In the genomic region with DNA sequence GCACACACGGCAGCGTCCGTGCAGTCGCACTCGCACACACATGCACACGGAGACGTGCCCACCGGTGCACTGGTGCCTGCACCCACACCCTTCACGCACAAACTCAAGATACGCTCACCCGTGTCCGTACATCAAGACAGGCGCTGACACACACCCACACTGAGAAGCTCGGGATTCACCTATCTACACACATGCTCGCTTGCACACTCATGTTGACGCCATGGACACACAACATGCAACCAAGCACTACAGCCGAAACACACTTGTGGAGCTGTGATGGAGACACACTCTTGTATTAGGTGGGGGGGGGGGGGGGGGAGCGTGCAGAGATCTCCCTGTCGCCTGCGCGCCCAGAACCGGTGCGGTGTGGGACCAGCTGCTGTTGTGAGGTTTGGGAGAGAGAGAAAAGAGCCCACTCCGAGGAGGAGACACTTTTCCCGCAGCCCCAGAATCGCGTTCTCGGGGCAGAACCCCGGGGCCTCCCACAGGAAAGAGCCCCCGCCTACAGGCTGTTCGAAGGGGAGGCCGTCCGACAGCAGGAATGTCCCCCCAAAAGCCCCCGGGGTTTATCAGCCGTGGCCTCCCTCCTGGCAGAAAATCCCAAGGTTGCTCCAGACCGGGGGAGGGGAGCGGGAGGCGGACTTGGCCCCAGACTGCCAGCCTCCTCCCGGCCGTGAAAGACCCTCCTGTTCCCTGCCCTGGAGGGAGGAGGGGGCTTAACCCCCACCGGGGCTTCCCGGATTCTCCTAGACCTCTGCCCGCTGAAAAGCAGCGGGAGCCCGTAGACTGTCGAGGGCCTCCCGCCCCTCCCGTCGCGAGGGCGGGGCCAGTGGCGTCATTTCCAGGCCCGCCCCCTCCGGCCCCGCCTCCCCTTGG, we compare ENCODE assay signal across 8 cellular contexts. TPM values are rescaled to one million over a fixed set of nuclear protein-coding genes. Genes with fewer than 3 reads are reported as not detected.
DNase-seq lines count a peak whose midpoint lies in the region; ATAC-seq, FAIRE-seq and TF ChIP-seq lines count a peak whose summit lies in the region.

No MANE protein-coding gene starts in this region.

- peak overlapping the region; percentile 100 for H3K27ac ChIP-seq in MM.1S (ENCODE audit: low read length)
- peak overlapping the region; percentile 89 for H3K27ac ChIP-seq in astrocyte (ENCODE audit: low read depth, low read length)
- H3K27ac ChIP-seq in hepatocyte: peak overlapping the region; percentile 97
- H3K27ac ChIP-seq in uterus: peak overlapping the region; percentile 97 to 98

- peak overlapping the region; percentile 90 for H3K27ac Mint-ChIP-seq in astrocyte (ENCODE audit: unreplicated experiment)

- H3K4me3 Mint-ChIP-seq in astrocyte (ENCODE audit: unreplicated experiment): peak overlapping the region; percentile 85

- peaks cover 23% of the 10 kb centered on the region for H3K4me1 ChIP-seq in MM.1S (ENCODE audit: low read length)
- H3K4me1 ChIP-seq in astrocyte (ENCODE audit: insufficient read depth, low read length): peaks cover 29% of the 10 kb centered on the region
- peaks cover 18% of the 10 kb centered on the region for H3K4me1 ChIP-seq in hepatocyte (ENCODE audit: insufficient read depth)
- peaks cover 0 to 18% of the 10 kb centered on the region in 2 donors for H3K4me1 ChIP-seq in uterus

- WGBS in hepatocyte (ENCODE audit: low lambda C conversion rate, missing lambda C conversion rate): 2% methylated on average over 32 of the region's 55 CpGs

- H3K9ac ChIP-seq in MM.1S (ENCODE audit: low read length) (peak overlapping the region; percentile 100), astrocyte (ENCODE audit: low read length) (peak overlapping the region; percentile 94)

- peaks cover 42% of the 10 kb centered on the region for H3F3A ChIP-seq in MM.1S (ENCODE audit: insufficient read depth, low read length)

- peaks cover 2% of the 10 kb centered on the region for H3K27me3 Mint-ChIP-seq in astrocyte (ENCODE audit: low read depth, unreplicated experiment)

- H2AFZ ChIP-seq in MM.1S (ENCODE audit: low read length) (peak overlapping the region; percentile 53; the same call in 1 of the 2 replicates), astrocyte (ENCODE audit: low read depth, low read length) (peak overlapping the region; percentile 75), hepatocyte (peak overlapping the region; percentile 45)

- H3K9me2 ChIP-seq in MM.1S (replicated peaks; ENCODE audit: insufficient read depth, low read length) (no peaks in the 10 kb centered on the region), hepatocyte (replicated peaks; ENCODE audit: insufficient read depth) (no peaks in the 10 kb centered on the region)

- H3K9me3 Mint-ChIP-seq in astrocyte (ENCODE audit: unreplicated experiment): no peaks in the 10 kb centered on the region

- peak overlapping the region; percentile 99 for H3K4me3 ChIP-seq in MM.1S (ENCODE audit: low read length)
- H3K4me3 ChIP-seq in astrocyte (ENCODE audit: insufficient read depth, low read depth, low read length): peak overlapping the region; percentile 74
- H3K4me3 ChIP-seq in hepatocyte: peak overlapping the region; percentile 91
- H3K4me3 ChIP-seq in uterus: peak overlapping the region; percentile 58 to 85

- peak; percentile 77 to 78 for TF ChIP-seq POLR2A in uterus (IDR thresholded peaks at IDR 0.05)

- H3K4me1 Mint-ChIP-seq in astrocyte (ENCODE audit: low read depth, unreplicated experiment): peaks cover 18% of the 10 kb centered on the region

- ATAC-seq in GM21723 (IDR thresholded peaks at IDR 0.05; ENCODE audit: unreplicated experiment): peak; percentile 34

- H3K36me3 ChIP-seq in MM.1S (replicated peaks; ENCODE audit: insufficient read depth, low read length): peaks cover 7% of the 10 kb centered on the region
- H3K36me3 ChIP-seq in astrocyte (ENCODE audit: insufficient read depth, low read length): no peaks in the 10 kb centered on the region
- no peaks in the 10 kb centered on the region for H3K36me3 ChIP-seq in hepatocyte (replicated peaks; ENCODE audit: insufficient read depth, low read depth)
- no peaks in the 10 kb centered on the region for H3K36me3 ChIP-seq in uterus

- peak overlapping the region; percentile 97 for H3K4me2 ChIP-seq in MM.1S (ENCODE audit: low read depth, low read length)
- H3K4me2 ChIP-seq in astrocyte (ENCODE audit: low read length): peak overlapping the region; percentile 100
- H3K4me2 ChIP-seq in hepatocyte: peak overlapping the region; percentile 98

- intact Hi-C loops in uterus (cut with DNase I; ENCODE audit: low total_unique reads): loop anchor here (5.0 kb wide), 1 partner anchor 82 kb away; no protein-coding TSS in a partner anchor

- FAIRE-seq in astrocyte (lab: Jason Lieb, UNC): no peak

- TF ChIP-seq CTCF in MM.1S (IDR thresholded peaks at IDR 0.05; ENCODE audit: low read length) (no peak), astrocyte (IDR thresholded peaks at IDR 0.05; ENCODE audit: insufficient read depth, low read depth, low read length) (no peak), hepatocyte (IDR thresholded peaks at IDR 0.05; ENCODE audit: poor library complexity) (no peak), uterus (IDR thresholded peaks at IDR 0.05) (no peak)

- DNase-seq in DMS153 (lab: John Stamatoyannopoulos, UW) (peak; percentile 30), MM.1S (peak; percentile 91), T1000 (lab: John Stamatoyannopoulos, UW) (peak; percentile 76), astrocyte (ENCODE audit: low read depth) (peak; percentile 66), hepatocyte (ENCODE audit: low spot score) (peak; percentile 96), renal cortical epithelial cell (ENCODE audit: low read depth) (peak; percentile 44), uterus (peak; percentile 90 to 92)

- H3K79me2 ChIP-seq in MM.1S (ENCODE audit: low read length): peaks cover 42% of the 10 kb centered on the region
- peaks cover 13% of the 10 kb centered on the region for H3K79me2 ChIP-seq in astrocyte (ENCODE audit: insufficient read depth, low read length)
- H3K79me2 ChIP-seq in hepatocyte: peaks cover 11% of the 10 kb centered on the region

- H4K20me1 ChIP-seq in MM.1S (ENCODE audit: insufficient read depth, low read length) (peaks cover 4% of the 10 kb centered on the region; the same call in 1 of the 2 replicates), astrocyte (ENCODE audit: insufficient read depth, low read length) (no peaks in the 10 kb centered on the region), hepatocyte (ENCODE audit: insufficient read depth, poor library complexity, severe bottlenecking) (no peaks in the 10 kb centered on the region)

- peaks cover 4% of the 10 kb centered on the region for H3K36me3 Mint-ChIP-seq in astrocyte (ENCODE audit: low read depth, unreplicated experiment)

- H3K27me3 ChIP-seq in MM.1S (replicated peaks; ENCODE audit: insufficient read depth, low read length): no peaks in the 10 kb centered on the region
- peaks cover 9% of the 10 kb centered on the region for H3K27me3 ChIP-seq in astrocyte (ENCODE audit: insufficient read depth, low read length)
- H3K27me3 ChIP-seq in hepatocyte: no peaks in the 10 kb centered on the region
- no peaks in the 10 kb centered on the region for H3K27me3 ChIP-seq in uterus

- H3K9me3 ChIP-seq in MM.1S (replicated peaks; ENCODE audit: insufficient read depth, low read length): no peaks in the 10 kb centered on the region
- H3K9me3 ChIP-seq in astrocyte (ENCODE audit: insufficient read depth, low read depth, low read length): no peaks in the 10 kb centered on the region
- H3K9me3 ChIP-seq in hepatocyte (ENCODE audit: low read depth): no peaks in the 10 kb centered on the region
- H3K9me3 ChIP-seq in uterus: no peaks in the 10 kb centered on the region

RNA-seq across cellular contexts. Expression of gene NFKB2, which starts 0.5 kb away (rescaled TPM):
- 35.7 and 39.9 TPM in 2 replicates for total RNA-seq in astrocyte
- 13.0 and 23.2 TPM in 2 replicates for total RNA-seq in hepatocyte
- 27.4 and 29.6 TPM in 2 replicates for polyA plus RNA-seq in hepatocyte
- 52.4 and 57.3 TPM in 2 replicates for total RNA-seq in renal cortical epithelial cell
- total RNA-seq in uterus: 10 to 100 TPM in 2 of 4 donors, 1 to 10 TPM in 2; 6.4 to 61.7 (median 10.7) TPM

RNA-seq across cellular contexts. Expression of gene PSD, which starts 23.5 kb away (rescaled TPM):
- total RNA-seq in astrocyte (8.8 and 11.7 TPM in 2 replicates), hepatocyte (9.9 and 13.1 TPM in 2 replicates), renal cortical epithelial cell (0.17 and 3.5 TPM in 2 replicates), uterus (100 to 1,000 TPM in 1 of 4 donors, 10 to 100 TPM in 2, not detected in 1; 31.3 to 114 (median 37.3) TPM)
- polyA plus RNA-seq in hepatocyte: 20.1 and 21.5 TPM in 2 replicates

RNA-seq across cellular contexts. Expression of gene FBXL15, which starts 25.6 kb away (rescaled TPM):
- 8.6 and 11.0 TPM in 2 replicates for total RNA-seq in astrocyte
- total RNA-seq in hepatocyte: 16.3 and 25.0 TPM in 2 replicates
- polyA plus RNA-seq in hepatocyte: 42.3 and 47.4 TPM in 2 replicates
- total RNA-seq in renal cortical epithelial cell: 12.7 and 15.1 TPM in 2 replicates
- 10 to 100 TPM in 3 of 4 donors, 1 to 10 TPM in 1; 6.8 to 40.0 (median 16.7) TPM for total RNA-seq in uterus

RNA-seq across cellular contexts. Expression of gene CUEDC2, which starts 37.3 kb away (rescaled TPM):
- total RNA-seq in astrocyte: 46.9 and 49.1 TPM in 2 replicates
- total RNA-seq in hepatocyte: 37.9 and 45.4 TPM in 2 replicates
- 77.9 and 79.9 TPM in 2 replicates for polyA plus RNA-seq in hepatocyte
- 49.5 and 50.0 TPM in 2 replicates for total RNA-seq in renal cortical epithelial cell
- 10 to 100 TPM; 26.2 to 51.6 (median 35.6) TPM for total RNA-seq in uterus

RNA-seq across cellular contexts. Expression of gene C10orf95, which starts 56.3 kb away (rescaled TPM):
- total RNA-seq in astrocyte (0.19 and 0.20 TPM in 2 replicates), hepatocyte (5.6 and 7.7 TPM in 2 replicates), renal cortical epithelial cell (0.25 and 1.6 TPM in 2 replicates), uterus (under 1 TPM in 1 of 4 donors, not detected in 3; 0.21 TPM)
- 5.2 and 8.3 TPM in 2 replicates for polyA plus RNA-seq in hepatocyte

Comparison
In these comparisons a context has a peak if more than half of its experiments do, and no peak if none do; other contexts are left out.
1. Peak in every context shown above with its lines: DNase-seq, ATAC-seq, H3K4me3 ChIP-seq and H3K27ac ChIP-seq.
2. DNase-seq: peak in every context shown above with its lines; median percentile 96 in hepatocyte; 91 in MM.1S; 91 in uterus; 76 in T1000; 66 in astrocyte; 44 in renal cortical epithelial cell; 30 in DMS153.